ENCODE assay signal across 17 cellular contexts in the genomic region with DNA sequence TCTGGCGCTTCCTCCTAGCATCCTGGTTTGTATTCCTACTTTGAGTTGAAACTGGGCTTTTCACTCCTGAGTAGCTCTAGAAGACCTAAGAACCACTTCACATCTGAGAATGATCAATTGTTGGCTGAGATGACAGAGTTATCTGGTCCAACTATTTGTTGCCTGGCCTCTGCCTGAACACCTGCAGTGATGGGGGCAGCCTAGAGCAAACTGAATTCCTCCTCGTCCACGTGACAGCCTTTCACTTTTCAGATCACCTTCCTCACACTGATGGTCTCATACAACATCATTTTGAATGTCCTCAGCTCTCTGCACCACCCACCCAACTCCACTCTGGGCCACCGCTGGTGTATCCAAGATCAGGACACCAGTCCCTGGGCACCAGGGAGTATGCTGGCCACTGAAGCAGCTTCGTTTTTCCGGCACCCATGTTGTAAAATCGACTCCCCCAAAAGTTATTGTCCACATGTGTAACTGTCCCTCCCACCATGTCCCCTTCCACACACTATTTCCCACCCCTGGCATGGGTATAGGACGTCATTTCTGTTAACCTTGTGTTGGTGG.
A peak's percentile ranks its signal among the peaks of the same experiment; 100 is the strongest.
DNase-seq lines count a peak whose midpoint lies in the region; ATAC-seq and TF ChIP-seq lines count a peak whose summit lies in the region.
"Had no signal": no experiment of that assay in that cellular context is flagged by ENCODE, and none has a peak within 500 bp of the region (broad histone marks: within the 10 kb centered on the region; RNA-seq: fewer than 3 reads in every experiment).

No MANE protein-coding gene starts in this region.

- BruUV-seq in Calu3 (replicated peaks; lab: Mats Ljungman, UMichigan) = no TSS peak

- H3K4me3 ChIP-seq in left ventricle myocardium inferior (no peak overlapping the region), Karpas-422 (ENCODE audit: low read length) (no peak overlapping the region)
- H3K4me3 ChIP-seq: body of pancreas, sigmoid colon had no signal

- intact Hi-C loops in left ventricle myocardium inferior (cut with micrococcal nuclease) (no loop called here), left ventricle myocardium superior (cut with micrococcal nuclease) (no loop called here), Calu3 (cut with micrococcal nuclease; ENCODE audit: unreplicated experiment) (no loop called here)

- no peaks in the 10 kb centered on the region for H3K36me3 Mint-ChIP-seq in stimulated activated naive B cell treated with anti-CD40 and anti-IgM and Interleukin-4, amounts not matched to agents 10 μg/mL and 1 μg/mL and 100 μg/mL, for 72 hours
- no peaks in the 10 kb centered on the region for H3K36me3 Mint-ChIP-seq in Calu3 (ENCODE audit: insufficient read depth, unreplicated experiment)
- H3K36me3 Mint-ChIP-seq: activated naive CD4-positive, alpha-beta T cell treated with anti-CD3 and anti-CD28 coated beads, Interleukin-2, amount 50 U/mL, for 72 hours; CD8-positive, alpha-beta memory T cell had no signal

- no peaks in the 10 kb centered on the region for H3K4me1 Mint-ChIP-seq in stimulated activated naive B cell treated with anti-CD40 and anti-IgM and Interleukin-4, amounts not matched to agents 10 μg/mL and 1 μg/mL and 100 μg/mL, for 72 hours
- no peaks in the 10 kb centered on the region for H3K4me1 Mint-ChIP-seq in Calu3 (ENCODE audit: low read depth, unreplicated experiment)

- DNase-seq in left ventricle myocardium inferior (no peak), left ventricle myocardium superior (no peak), Karpas-422 (peak; percentile 58), foreskin keratinocyte (no peak), COLO829 (ENCODE audit: low spot score) (no peak), Calu3 (no peak)
- no peak for DNase-seq in stimulated activated naive B cell treated with anti-CD40 and anti-IgM and Interleukin-4, amounts not matched to agents 10 μg/mL and 1 μg/mL and 100 μg/mL, for 72 hours
- DNase-seq: activated T-cell treated with anti-CD3 and anti-CD28 coated beads, Interleukin-2, amount 50 U/mL, for 24 hours; body of pancreas; CD8-positive, alpha-beta memory T cell; NCI-H146; NCI-H524; nucleus accumbens; sigmoid colon; stimulated activated CD4-positive, alpha-beta T cell treated with anti-CD3 and anti-CD28 coated beads, Interleukin-2, amount 100 ng/mL, for 24 hours had no signal

- peaks cover 24 to 30% of the 10 kb centered on the region in 2 donors for H3K27me3 Mint-ChIP-seq in stimulated activated naive B cell treated with anti-CD40 and anti-IgM and Interleukin-4, amounts not matched to agents 10 μg/mL and 1 μg/mL and 100 μg/mL, for 72 hours
- H3K27me3 Mint-ChIP-seq in Calu3 (ENCODE audit: unreplicated experiment) = peaks cover 35% of the 10 kb centered on the region

- H3K4me2 ChIP-seq in Karpas-422 (ENCODE audit: low read depth, low read length, poor library complexity, severe bottlenecking) = peak overlapping the region; percentile 21

- H2AFZ ChIP-seq in Karpas-422 (ENCODE audit: low read length) = peak overlapping the region; percentile 51; the same call in 1 of the 2 replicates

- H3K27ac ChIP-seq in left ventricle myocardium inferior (replicated peaks) = peak overlapping the region; percentile 51
- H3K27ac ChIP-seq in Karpas-422 (ENCODE audit: low read length) = no peak overlapping the region
- no peak overlapping the region for H3K27ac ChIP-seq in foreskin keratinocyte
- H3K27ac ChIP-seq: body of pancreas, sigmoid colon had no signal

- CTCF ChIA-PET in Calu3 (lab: Charles Lee) = no interaction called here

- no peak overlapping the region for H3K27ac Mint-ChIP-seq in stimulated activated naive B cell treated with anti-CD40 and anti-IgM and Interleukin-4, amounts not matched to agents 10 μg/mL and 1 μg/mL and 100 μg/mL, for 72 hours
- no peak overlapping the region for H3K27ac Mint-ChIP-seq in Calu3 (ENCODE audit: unreplicated experiment)
- H3K27ac Mint-ChIP-seq: activated T-cell treated with anti-CD3 and anti-CD28 coated beads, Interleukin-2, amount 50 U/mL, for 24 hours had no signal

- no peaks in the 10 kb centered on the region for H3K79me2 ChIP-seq in Karpas-422 (ENCODE audit: low read length)

- H3K4me1 ChIP-seq in left ventricle myocardium inferior = peaks cover 21% of the 10 kb centered on the region
- no peaks in the 10 kb centered on the region for H3K4me1 ChIP-seq in Karpas-422 (ENCODE audit: low read length)
- H3K4me1 ChIP-seq in foreskin keratinocyte = no peaks in the 10 kb centered on the region
- H3K4me1 ChIP-seq: body of pancreas, sigmoid colon had no signal

- H3K9me3 Mint-ChIP-seq in stimulated activated naive B cell treated with anti-CD40 and anti-IgM and Interleukin-4, amounts not matched to agents 10 μg/mL and 1 μg/mL and 100 μg/mL, for 72 hours = no peaks in the 10 kb centered on the region
- no peaks in the 10 kb centered on the region for H3K9me3 Mint-ChIP-seq in Calu3 (ENCODE audit: low read depth, unreplicated experiment)
- H3K9me3 Mint-ChIP-seq: activated naive CD4-positive, alpha-beta T cell treated with anti-CD3 and anti-CD28 coated beads, Interleukin-2, amount 50 U/mL, for 72 hours; activated T-cell treated with anti-CD3 and anti-CD28 coated beads, Interleukin-2, amount 50 U/mL, for 24 hours; CD8-positive, alpha-beta memory T cell had no signal

- no peak overlapping the region for H3K4me3 Mint-ChIP-seq in stimulated activated naive B cell treated with anti-CD40 and anti-IgM and Interleukin-4, amounts not matched to agents 10 μg/mL and 1 μg/mL and 100 μg/mL, for 72 hours
- H3K4me3 Mint-ChIP-seq in Calu3 (ENCODE audit: low read depth, unreplicated experiment) = no peak overlapping the region
- H3K4me3 Mint-ChIP-seq: activated T-cell treated with anti-CD3 and anti-CD28 coated beads, Interleukin-2, amount 50 U/mL, for 24 hours; CD8-positive, alpha-beta memory T cell had no signal

- H3K36me3 ChIP-seq in left ventricle myocardium inferior (no peaks in the 10 kb centered on the region), Karpas-422 (ENCODE audit: insufficient read depth, low read length) (no peaks in the 10 kb centered on the region)
- H3K36me3 ChIP-seq: sigmoid colon had no signal

- H3K27me3 ChIP-seq in left ventricle myocardium inferior (ENCODE audit: low read depth) (no peaks in the 10 kb centered on the region), Karpas-422 (ENCODE audit: low read length) (no peaks in the 10 kb centered on the region), foreskin keratinocyte (no peaks in the 10 kb centered on the region)
- H3K27me3 ChIP-seq: body of pancreas, sigmoid colon had no signal

- no peaks in the 10 kb centered on the region for H3K9me2 ChIP-seq in Karpas-422 (replicated peaks; ENCODE audit: insufficient read depth, low read length)

- no peak overlapping the region for H3K9ac ChIP-seq in Karpas-422 (ENCODE audit: low read length)

- ATAC-seq in left ventricle myocardium superior (no peak), foreskin keratinocyte (peak; percentile 19), HG03095 (IDR thresholded peaks at IDR 0.05; ENCODE audit: unreplicated experiment) (no peak)
- peak; percentile 45 to 47 for ATAC-seq in stimulated activated naive B cell treated with anti-CD40 and anti-IgM and Interleukin-4, amounts not matched to agents 10 μg/mL and 1 μg/mL and 100 μg/mL, for 72 hours (replicated peaks)
- ATAC-seq: activated naive CD4-positive, alpha-beta T cell treated with anti-CD3 and anti-CD28 coated beads, Interleukin-2, amount 50 U/mL, for 72 hours; body of pancreas had no signal

- H3K9me3 ChIP-seq in left ventricle myocardium inferior (replicated peaks) (no peaks in the 10 kb centered on the region), Karpas-422 (ENCODE audit: low read length) (no peaks in the 10 kb centered on the region)
- H3K9me3 ChIP-seq: body of pancreas, sigmoid colon had no signal

- no peaks in the 10 kb centered on the region for H4K20me1 ChIP-seq in Karpas-422 (ENCODE audit: insufficient read depth, low read depth, low read length)

- TF ChIP-seq CTCF in left ventricle myocardium inferior (IDR thresholded peaks at IDR 0.05; ENCODE audit: borderline replicate concordance) = no peak
- peak; percentile 9 for TF ChIP-seq CTCF in foreskin keratinocyte (conservative IDR thresholded peaks at IDR 0.05)
- TF ChIP-seq CTCF in Calu3 (IDR thresholded peaks at IDR 0.05; ENCODE audit: unreplicated experiment) = no peak

Comparison
In these comparisons a context has a peak if more than half of its experiments do, and no peak if none do; other contexts are left out.
1. ATAC-seq: peak in foreskin keratinocyte (single experiment) and stimulated activated naive B cell treated with anti-CD40 and anti-IgM and Interleukin-4, amounts not matched to agents 10 μg/mL and 1 μg/mL and 100 μg/mL, for 72 hours (2 of 2); none in left ventricle myocardium superior (single experiment) and HG03095 (single experiment).